ENCODE assay signal across 14 cellular contexts in the genomic region with DNA sequence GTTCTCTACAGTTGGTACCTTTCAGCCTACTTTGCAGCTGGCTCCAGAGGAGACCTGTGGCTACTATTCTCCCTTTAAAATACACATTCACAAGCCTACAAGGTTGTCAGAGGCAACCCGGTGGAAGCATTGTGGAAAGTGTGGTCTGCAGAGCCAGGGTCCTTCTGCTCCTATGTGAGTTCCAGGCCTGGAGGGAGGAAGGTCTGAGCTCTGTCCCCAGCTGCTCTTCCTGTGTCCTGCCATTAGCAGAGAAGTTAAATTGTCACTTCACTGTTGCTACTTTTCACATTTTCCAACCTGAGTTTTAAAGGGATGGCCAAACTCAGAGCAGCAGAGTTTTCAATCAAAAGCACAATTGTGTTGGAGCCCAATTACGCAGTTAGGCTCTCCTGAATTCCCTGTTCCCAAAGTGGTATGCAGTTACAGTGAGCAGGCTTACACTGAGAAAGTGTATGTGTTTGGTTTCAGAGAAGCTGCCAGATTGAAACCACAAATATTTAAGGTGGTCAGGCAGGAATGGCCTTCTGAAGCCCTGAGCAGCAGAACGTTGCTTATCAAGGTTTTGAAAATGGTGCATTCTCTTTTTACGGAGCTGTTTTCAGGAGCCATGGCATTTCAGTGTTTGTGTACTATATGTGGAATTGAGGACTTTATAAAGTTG. TPM values are rescaled to one million over a fixed set of nuclear protein-coding genes. Genes with fewer than 3 reads are reported as not detected.
A peak's percentile ranks its signal among the peaks of the same experiment; 100 is the strongest.
DNase-seq lines count a peak whose midpoint lies in the region; ATAC-seq and TF ChIP-seq lines count a peak whose summit lies in the region.
"Had no signal": no experiment of that assay in that cellular context is flagged by ENCODE, and none has a peak within 500 bp of the region (broad histone marks: within the 10 kb centered on the region; RNA-seq: fewer than 3 reads in every experiment).

No MANE protein-coding gene starts in this region.

- H3K27me3 ChIP-seq in spleen (replicated peaks in 1 of 7): no peaks in the 10 kb centered on the region
- H3K27me3 ChIP-seq: colonic mucosa, gastroesophageal sphincter, Peyer's patch, vagina had no signal

- WGBS in spleen, 5 donors: 86 to 94% (median 90%) methylated on average over 4 of the region's 4 CpGs

- TF ChIP-seq CTCF in spleen (IDR thresholded peaks at IDR 0.05 in 8 of 11, conservative IDR thresholded peaks at IDR 0.05 in 3 of 11): no peak

- no peak for TF ChIP-seq POLR2A in spleen (IDR thresholded peaks at IDR 0.05)

- peaks cover 0 to 86% (median 17%) of the 10 kb centered on the region in 6 donors for H3K36me3 ChIP-seq in spleen
- H3K36me3 ChIP-seq: colonic mucosa had no signal

- DNase-seq in RPMI7951 (ENCODE audit: low read depth): peak; percentile 58
- peak; percentile 14 for DNase-seq in hepatic stellate cell (ENCODE audit: low spot score)
- no peak for DNase-seq in spleen
- DNase-seq in stimulated activated CD4-positive, alpha-beta T cell treated with anti-CD3 and anti-CD28 coated beads, Interleukin-4, amount 100 ng/mL, for 1 hour: no peak
- DNase-seq in OCI-M2 (lab: John Stamatoyannopoulos, UW; ENCODE audit: unreplicated experiment): no peak
- DNase-seq: colonic mucosa, DND-41, NCI-H2081 treated with DMSO at 0.1 percent for 48 hours, Peyer's patch, WERI-Rb-1 had no signal

- H3K27ac ChIP-seq in spleen: peak overlapping the region in 6 of 8 donors; percentile 55 to 86 (median 73)
- H3K27ac ChIP-seq: colonic mucosa, gastroesophageal sphincter, vagina, WERI-Rb-1 had no signal

- H3K9me3 ChIP-seq in spleen: no peaks in the 10 kb centered on the region
- H3K9me3 ChIP-seq: colonic mucosa, gastroesophageal sphincter, Peyer's patch, vagina had no signal

- peaks cover 5 to 100% (median 68%) of the 10 kb centered on the region in 6 donors for H3K4me1 ChIP-seq in spleen
- H3K4me1 ChIP-seq: colonic mucosa, Peyer's patch had no signal

- peak; percentile 13 for ATAC-seq in GM19395 (IDR thresholded peaks at IDR 0.05; ENCODE audit: unreplicated experiment)
- ATAC-seq in GM21528 (IDR thresholded peaks at IDR 0.05; ENCODE audit: low FRiP score, unreplicated experiment): no peak
- ATAC-seq: gastroesophageal sphincter had no signal

- H3K4me3 ChIP-seq in spleen: no peak overlapping the region
- H3K4me3 ChIP-seq: colonic mucosa, gastroesophageal sphincter, Peyer's patch, vagina had no signal

- intact Hi-C loops in spleen (cut with DNase I; ENCODE audit: low total_unique reads): no loop called here

RNA-seq across cellular contexts. Expression of gene MAP3K3, which starts 25.0 kb away (rescaled TPM):
- total RNA-seq in RPMI7951 (2014; rRNA removed; shearing (Covaris generic)): 15.3 and 18.1 TPM in 2 replicates
- 100 to 1,000 TPM in 2 of 7 donors, 10 to 100 TPM in 5; 69.9 to 125 (median 94.9) TPM for total RNA-seq in spleen
- polyA plus RNA-seq in spleen: 10 to 100 TPM; 12.2 to 34.1 (median 17.3) TPM

RNA-seq across cellular contexts. Expression of gene TACO1, which starts 46.5 kb away (rescaled TPM):
- total RNA-seq in RPMI7951 (2014; rRNA removed; shearing (Covaris generic)): 12.6 and 16.7 TPM in 2 replicates
- total RNA-seq in spleen: 10 to 100 TPM; 10.6 to 16.8 (median 14.9) TPM
- 10 to 100 TPM; 14.6 to 19.1 (median 16.9) TPM for polyA plus RNA-seq in spleen

RNA-seq across cellular contexts. Expression of gene LIMD2, which starts 52.7 kb away (rescaled TPM):
- total RNA-seq in RPMI7951 (2014; rRNA removed; shearing (Covaris generic)): 4.9 and 10.2 TPM in 2 replicates
- 100 to 1,000 TPM; 211 to 381 (median 249) TPM for total RNA-seq in spleen
- polyA plus RNA-seq in spleen: 100 to 1,000 TPM; 414 to 554 (median 480) TPM

Comparison
In these comparisons a context has a peak if more than half of its experiments do, and no peak if none do; other contexts are left out.
1. DNase-seq: peak in RPMI7951 (single experiment) and hepatic stellate cell (single experiment); none in spleen (single experiment), stimulated activated CD4-positive, alpha-beta T cell treated with anti-CD3 and anti-CD28 coated beads, Interleukin-4, amount 100 ng/mL, for 1 hour (single experiment) and OCI-M2 (single experiment).
2. RNA of gene LIMD2, which starts 52.7 kb away (total RNA-seq): 211 to 381 TPM in spleen; 4.9 to 10.2 TPM in RPMI7951; every median in the first group is over 10 times any median in the second.